15 cellular contexts compared by ENCODE assay signal in genomic region chr4:21097026-21097425, GRCh38.
DNase-seq lines count a peak whose midpoint lies in the region; ATAC-seq and TF ChIP-seq lines count a peak whose summit lies in the region.
"Had no signal": no experiment of that assay in that cellular context is flagged by ENCODE, and none has a peak within 500 bp of the region (broad histone marks: within the 10 kb centered on the region; RNA-seq: fewer than 3 reads in every experiment).

No MANE protein-coding gene starts in this region.

- H3K9me3 Mint-ChIP-seq in MCF 10A (ENCODE audit: unreplicated experiment), result no peaks in the 10 kb centered on the region
- H3K9me3 Mint-ChIP-seq: H9 had no signal

- H2AFZ ChIP-seq in mammary epithelial cell (ENCODE audit: low read depth, low read length) (no peak overlapping the region), OCI-LY7 (ENCODE audit: low read length) (no peak overlapping the region)

- H3K4me1 Mint-ChIP-seq in MCF 10A (ENCODE audit: insufficient read depth, unreplicated experiment), result peaks cover 6% of the 10 kb centered on the region
- H3K4me1 Mint-ChIP-seq: H9 had no signal

- in situ Hi-C loops in mammary epithelial cell (cut with MboI; ENCODE audit: low sequenced_read_pairs in 2 of 2), result no loop called here

- H3K9ac ChIP-seq in mammary epithelial cell (ENCODE audit: insufficient read depth, low read length), result no peak overlapping the region
- H3K9ac ChIP-seq: BLaER1 had no signal

- peak; percentile 65 for DNase-seq in MCF 10A (ENCODE audit: unreplicated experiment)
- DNase-seq in mammary epithelial cell, result no peak
- DNase-seq in epithelial cell of prostate (ENCODE audit: low read depth, low spot score), result peak; percentile 8
- DNase-seq in mucosa of descending colon, result no peak
- no peak for DNase-seq in HuH-7.5 (ENCODE audit: low spot score)
- no peak for DNase-seq in OCI-LY7 (ENCODE audit: low spot score)
- DNase-seq: 8988T, AML-193, DMS 273 treated with DMSO at 0.1 percent for 48 hours, DND-41, GDM1, GOT3, H9 had no signal

- intact Hi-C loops in MCF 10A (cut with micrococcal nuclease) (no loop called here), mammary epithelial cell (cut with micrococcal nuclease) (no loop called here), mucosa of descending colon (cut with DNase I, micrococcal nuclease) (no loop called here), OCI-LY7 (cut with micrococcal nuclease; ENCODE audit: unreplicated experiment) (no loop called here)

- no peaks in the 10 kb centered on the region for H3K9me2 ChIP-seq in OCI-LY7 (ENCODE audit: insufficient read depth, low read length)

- H3K36me3 Mint-ChIP-seq in MCF 10A (ENCODE audit: insufficient read depth, unreplicated experiment), result no peaks in the 10 kb centered on the region

- H3K27me3 ChIP-seq in mammary epithelial cell (ENCODE audit: insufficient read depth, low read length), result no peaks in the 10 kb centered on the region
- H3K27me3 ChIP-seq: BLaER1 had no signal

- no peak overlapping the region for H3K4me3 ChIP-seq in mammary epithelial cell (replicated peaks in 1 of 3; ENCODE audit: insufficient read depth in 1 of 3, low read depth in 2 of 3, low read length in 3 of 3)
- no peak overlapping the region for H3K4me3 ChIP-seq in mucosa of descending colon
- H3K4me3 ChIP-seq in OCI-LY7 (ENCODE audit: low read depth, low read length, poor library complexity, severe bottlenecking), result no peak overlapping the region
- H3K4me3 ChIP-seq: BLaER1 had no signal

- CTCF ChIA-PET in MCF 10A (lab: Yijun Ruan, JAX) (interaction anchor here (0.6 to 2.8 kb wide), 2 partner anchors 159 to 323 kb away, joined by 3 to 9 read pairs; no protein-coding TSS in a partner anchor), mammary epithelial cell (lab: Charles Lee; ENCODE audit: low non-redundant PET) (no interaction called here), OCI-LY7 (lab: Charles Lee; ENCODE audit: unreplicated experiment) (no interaction called here)

- WGBS in mammary epithelial cell (ENCODE audit: low coverage, missing lambda C conversion rate), result 0% methylated on average over 1 of the region's 1 CpG

- H3K9me3 ChIP-seq in mammary epithelial cell (replicated peaks; ENCODE audit: insufficient read depth, low read length) (no peaks in the 10 kb centered on the region), mucosa of descending colon (no peaks in the 10 kb centered on the region), OCI-LY7 (ENCODE audit: low read length) (no peaks in the 10 kb centered on the region)
- H3K9me3 ChIP-seq: BLaER1 had no signal

- H3K36me3 ChIP-seq in mammary epithelial cell (ENCODE audit: insufficient read depth, low read length) (no peaks in the 10 kb centered on the region), mucosa of descending colon (ENCODE audit: low read depth) (no peaks in the 10 kb centered on the region), OCI-LY7 (ENCODE audit: insufficient read depth, low read length) (no peaks in the 10 kb centered on the region)
- H3K36me3 ChIP-seq: BLaER1 had no signal

- ATAC-seq in mucosa of descending colon, result peak; percentile 62
- no peak for ATAC-seq in HG03432 (IDR thresholded peaks at IDR 0.05; ENCODE audit: unreplicated experiment)

- peak overlapping the region; percentile 4 for H3K27ac Mint-ChIP-seq in MCF 10A (ENCODE audit: low read depth, unreplicated experiment)
- H3K27ac Mint-ChIP-seq: H9 had no signal

- dilution Hi-C loops in mammary epithelial cell (cut with HindIII; ENCODE audit: low sequenced_read_pairs), result no loop called here

- POLR2A ChIA-PET in MCF 10A (lab: Yijun Ruan, JAX), result interaction anchor here (1.2 kb wide), 1 partner anchor 12 kb away, joined by 3 read pairs; no protein-coding TSS in a partner anchor
- POLR2A ChIA-PET in OCI-LY7 (lab: Charles Lee), result interaction anchor here (0.9 kb wide), 1 partner anchor 19 kb away, joined by 3 read pairs; no protein-coding TSS in a partner anchor

- H3K4me1 ChIP-seq in mammary epithelial cell (ENCODE audit: insufficient read depth, low read length) (no peaks in the 10 kb centered on the region), mucosa of descending colon (ENCODE audit: low read depth) (no peaks in the 10 kb centered on the region), OCI-LY7 (ENCODE audit: insufficient read depth, low read length, poor library complexity, severe bottlenecking) (no peaks in the 10 kb centered on the region)

- no peak for TF ChIP-seq CTCF in MCF 10A (IDR thresholded peaks at IDR 0.05; ENCODE audit: unreplicated experiment)
- no peak for TF ChIP-seq CTCF in mammary epithelial cell (conservative IDR thresholded peaks at IDR 0.05 in 1 of 2, IDR thresholded peaks at IDR 0.05 in 1 of 2; ENCODE audit: extremely low read depth in 1 of 2, insufficient read depth in 1 of 2, low read depth in 1 of 2, low read length in 2 of 2)
- TF ChIP-seq CTCF in mucosa of descending colon (IDR thresholded peaks at IDR 0.05), result no peak
- TF ChIP-seq CTCF in OCI-LY7 (conservative IDR thresholded peaks at IDR 0.05; ENCODE audit: low read length), result no peak

- H3K27ac ChIP-seq in mammary epithelial cell (ENCODE audit: insufficient read depth, low read depth, low read length), result no peak overlapping the region
- no peak overlapping the region for H3K27ac ChIP-seq in epithelial cell of prostate
- H3K27ac ChIP-seq in OCI-LY7 (ENCODE audit: low read depth, low read length, poor library complexity, severe bottlenecking), result no peak overlapping the region
- H3K27ac ChIP-seq: BLaER1 had no signal

- H3K79me2 ChIP-seq in mammary epithelial cell (ENCODE audit: insufficient read depth, low read length), result no peaks in the 10 kb centered on the region
- H3K79me2 ChIP-seq in OCI-LY7 (ENCODE audit: insufficient read depth, low read depth, low read length), result no peaks in the 10 kb centered on the region

- H4K20me1 ChIP-seq in mammary epithelial cell (ENCODE audit: insufficient read depth, low read length) (no peaks in the 10 kb centered on the region), OCI-LY7 (ENCODE audit: insufficient read depth, low read length) (no peaks in the 10 kb centered on the region)
- H4K20me1 ChIP-seq: BLaER1 had no signal

- H3K27me3 Mint-ChIP-seq in MCF 10A (ENCODE audit: insufficient read depth, unreplicated experiment), result no peaks in the 10 kb centered on the region

- no peak overlapping the region for H3K4me2 ChIP-seq in mammary epithelial cell (ENCODE audit: insufficient read depth, low read depth, low read length)
- no peak overlapping the region for H3K4me2 ChIP-seq in OCI-LY7 (ENCODE audit: low read length)
- H3K4me2 ChIP-seq: BLaER1 had no signal

- H3K4me3 Mint-ChIP-seq in MCF 10A (ENCODE audit: unreplicated experiment), result no peak overlapping the region
- H3K4me3 Mint-ChIP-seq: H9 had no signal

- BruUV-seq in MCF 10A (replicated peaks; lab: Mats Ljungman, UMichigan) (no TSS peak), mammary epithelial cell (replicated peaks; lab: Mats Ljungman, UMichigan) (no TSS peak), OCI-LY7 (replicated peaks; lab: Mats Ljungman, UMichigan) (no TSS peak)

Comparison
In these comparisons a context has a peak if more than half of its experiments do, and no peak if none do; other contexts are left out.
1. DNase-seq: peak in MCF 10A (single experiment) and epithelial cell of prostate (single experiment); none in mammary epithelial cell (single experiment), mucosa of descending colon (0 of 3), HuH-7.5 (single experiment) and OCI-LY7 (single experiment).